Comparison of ENCODE assay signal across 11 cellular contexts in genomic region chr19:42111384-42111783, GRCh38. TPM values are rescaled to one million over a fixed set of nuclear protein-coding genes. Genes with fewer than 3 reads are reported as not detected.
A peak's percentile ranks its signal among the peaks of the same experiment; 100 is the strongest.
DNase-seq lines count a peak whose midpoint lies in the region; ATAC-seq, FAIRE-seq and TF ChIP-seq lines count a peak whose summit lies in the region.
"Had no signal": no experiment of that assay in that cellular context is flagged by ENCODE, and none has a peak within 500 bp of the region (broad histone marks: within the 10 kb centered on the region; RNA-seq: fewer than 3 reads in every experiment).

No MANE protein-coding gene starts in this region.

- peak overlapping the region; percentile 14 for H3K27ac Mint-ChIP-seq in CD4-positive, alpha-beta T cell
- peak overlapping the region; percentile 96 for H3K27ac Mint-ChIP-seq in HFFc6
- peak overlapping the region; percentile 50 for H3K27ac Mint-ChIP-seq in activated naive CD8-positive, alpha-beta T cell treated with anti-CD3 and anti-CD28 coated beads, Interleukin-2, amount 10 ng/mL, durations not matched to agents 7 days and 5 days
- H3K27ac Mint-ChIP-seq: brain had no signal

- H3K9ac ChIP-seq in keratinocyte (ENCODE audit: control insufficient read depth, extremely low read depth, insufficient read depth, low read length), result peak overlapping the region; percentile 72
- H3K9ac ChIP-seq: parathyroid adenoma had no signal

- no peak for TF ChIP-seq EP300 in gastroesophageal sphincter (IDR thresholded peaks at IDR 0.05)

- peaks cover 51% of the 10 kb centered on the region for H3K36me3 Mint-ChIP-seq in CD4-positive, alpha-beta T cell (ENCODE audit: low read depth)
- H3K36me3 Mint-ChIP-seq in HFFc6 (ENCODE audit: low read depth), result peaks cover 21% of the 10 kb centered on the region
- peaks cover 11% of the 10 kb centered on the region for H3K36me3 Mint-ChIP-seq in activated naive CD8-positive, alpha-beta T cell treated with anti-CD3 and anti-CD28 coated beads, Interleukin-2, amount 10 ng/mL, durations not matched to agents 7 days and 5 days

- H4K20me1 ChIP-seq in keratinocyte (ENCODE audit: control insufficient read depth, extremely low read depth, insufficient read depth, low read length), result no peaks in the 10 kb centered on the region

- dilution Hi-C loops in keratinocyte (cut with MboI; ENCODE audit: extremely low pct_ligation_motif_present, low sequenced_read_pairs), result no loop called here

- H3K9me3 ChIP-seq in CD4-positive, alpha-beta T cell (ENCODE audit: control insufficient read depth, low read length), result no peaks in the 10 kb centered on the region
- no peaks in the 10 kb centered on the region for H3K9me3 ChIP-seq in keratinocyte (ENCODE audit: control insufficient read depth, low read depth, low read length)
- no peaks in the 10 kb centered on the region for H3K9me3 ChIP-seq in gastroesophageal sphincter
- H3K9me3 ChIP-seq: gastrocnemius medialis had no signal

- H3K4me3 Mint-ChIP-seq in CD4-positive, alpha-beta T cell, result no peak overlapping the region
- H3K4me3 Mint-ChIP-seq in HFFc6, result peak overlapping the region; percentile 29
- H3K4me3 Mint-ChIP-seq in activated naive CD8-positive, alpha-beta T cell treated with anti-CD3 and anti-CD28 coated beads, Interleukin-2, amount 10 ng/mL, durations not matched to agents 7 days and 5 days, result no peak overlapping the region
- H3K4me3 Mint-ChIP-seq: brain had no signal

- no peaks in the 10 kb centered on the region for H3K79me2 ChIP-seq in keratinocyte (ENCODE audit: control insufficient read depth, insufficient read depth, low read length)
- H3K79me2 ChIP-seq: parathyroid adenoma had no signal

- no peaks in the 10 kb centered on the region for H3K27me3 Mint-ChIP-seq in CD4-positive, alpha-beta T cell
- peaks cover 4% of the 10 kb centered on the region for H3K27me3 Mint-ChIP-seq in HFFc6 (ENCODE audit: insufficient read depth)
- no peaks in the 10 kb centered on the region for H3K27me3 Mint-ChIP-seq in activated naive CD8-positive, alpha-beta T cell treated with anti-CD3 and anti-CD28 coated beads, Interleukin-2, amount 10 ng/mL, durations not matched to agents 7 days and 5 days

- H3K27ac ChIP-seq in CD4-positive, alpha-beta T cell (ENCODE audit: low read depth, low read length), result no peak overlapping the region
- H3K27ac ChIP-seq in keratinocyte (ENCODE audit: control insufficient read depth, insufficient read depth, low read length), result peak overlapping the region; percentile 99
- H3K27ac ChIP-seq in gastroesophageal sphincter, result no peak overlapping the region
- H3K27ac ChIP-seq: gastrocnemius medialis, parathyroid adenoma had no signal

- peak overlapping the region; percentile 66 for H3K4me2 ChIP-seq in keratinocyte (ENCODE audit: control insufficient read depth, extremely low read depth, insufficient read depth, low read depth, low read length)

- H3K36me3 ChIP-seq in keratinocyte (ENCODE audit: control insufficient read depth in 2 of 2, extremely low read depth in 1 of 2, insufficient read depth in 2 of 2, low read length in 2 of 2) (peaks cover 0 to 5% of the 10 kb centered on the region in 2 experiments), gastroesophageal sphincter (no peaks in the 10 kb centered on the region)
- H3K36me3 ChIP-seq: gastrocnemius medialis had no signal

- peak; percentile 90 for FAIRE-seq in keratinocyte (lab: Jason Lieb, UNC)

- no peak for DNase-seq in CD4-positive, alpha-beta T cell
- DNase-seq in HFFc6 (peak; percentile 73), keratinocyte (ENCODE audit: low read depth, low spot score) (peak; percentile 66), dedifferentiated amniotic fluid mesenchymal stem cell (ENCODE audit: extremely low spot score) (no peak), CD1c-positive myeloid dendritic cell (ENCODE audit: extremely low spot score) (no peak), T-helper 1 cell (no peak)
- no peak for DNase-seq in activated naive CD8-positive, alpha-beta T cell treated with anti-CD3 and anti-CD28 coated beads, Interleukin-2, amount 10 ng/mL, durations not matched to agents 7 days and 5 days
- DNase-seq: gastrocnemius medialis had no signal

- H3K27me3 ChIP-seq in CD4-positive, alpha-beta T cell (ENCODE audit: control insufficient read depth, insufficient read depth, low read length), result no peaks in the 10 kb centered on the region
- H3K27me3 ChIP-seq in keratinocyte (ENCODE audit: control insufficient read depth, extremely low read depth, insufficient read depth, low read length) (no peaks in the 10 kb centered on the region), gastroesophageal sphincter (peaks cover 35% of the 10 kb centered on the region)

- CTCF ChIA-PET in CD4-positive, alpha-beta T cell (lab: Charles Lee), result interaction anchor here (1.0 to 1.7 kb wide), 3 partner anchors 66 to 329 kb away, joined by 3 read pairs; no protein-coding TSS in a partner anchor

- H2AFZ ChIP-seq in keratinocyte (ENCODE audit: control insufficient read depth, low read length), result no peak overlapping the region
- H2AFZ ChIP-seq: parathyroid adenoma had no signal

- no peak for TF ChIP-seq CTCF in CD4-positive, alpha-beta T cell (IDR thresholded peaks at IDR 0.05)
- TF ChIP-seq CTCF in HFFc6 (IDR thresholded peaks at IDR 0.05) (no peak), keratinocyte (optimal IDR thresholded peaks at IDR 0.05 in 1 of 3, IDR thresholded peaks at IDR 0.05 in 1 of 3, conservative IDR thresholded peaks at IDR 0.05 in 1 of 3; ENCODE audit: extremely low read depth in 1 of 3, insufficient read depth in 2 of 3, low read length in 3 of 3) (no peak), gastroesophageal sphincter (IDR thresholded peaks at IDR 0.05) (no peak)

- H3K9me3 Mint-ChIP-seq in CD4-positive, alpha-beta T cell, result no peaks in the 10 kb centered on the region
- no peaks in the 10 kb centered on the region for H3K9me3 Mint-ChIP-seq in HFFc6
- no peaks in the 10 kb centered on the region for H3K9me3 Mint-ChIP-seq in activated naive CD8-positive, alpha-beta T cell treated with anti-CD3 and anti-CD28 coated beads, Interleukin-2, amount 10 ng/mL, durations not matched to agents 7 days and 5 days

- no peaks in the 10 kb centered on the region for H3K9me1 ChIP-seq in keratinocyte (ENCODE audit: control insufficient read depth, extremely low read depth, insufficient read depth, low read length)

- 67 to 90% methylated on average over 1 of the region's 1 CpG for WGBS in gastroesophageal sphincter (ENCODE audit: low coverage in 1 of 2), 2 donors

- peak overlapping the region in 2 of 3 experiments; percentile 20 to 30 for H3K4me3 ChIP-seq in keratinocyte (ENCODE audit: control insufficient read depth in 2 of 3, extremely low read depth in 1 of 3, insufficient read depth in 2 of 3, low read depth in 1 of 3, low read length in 3 of 3)
- H3K4me3 ChIP-seq in gastroesophageal sphincter, result no peak overlapping the region
- H3K4me3 ChIP-seq: gastrocnemius medialis had no signal

- TF ChIP-seq POLR2A in gastroesophageal sphincter (IDR thresholded peaks at IDR 0.05), result no peak

- POLR2A ChIA-PET in CD4-positive, alpha-beta T cell (lab: Charles Lee), result interaction anchor here (1.4 kb wide), 1 partner anchor 131 kb away, joined by 3 read pairs; the partner anchor contains the start of gene GSK3A
- POLR2A ChIA-PET in activated naive CD8-positive, alpha-beta T cell treated with anti-CD3 and anti-CD28 coated beads, Interleukin-2, amount 10 ng/mL, durations not matched to agents 7 days and 5 days (lab: Charles Lee), result interaction anchor here (0.7 kb wide), 2 partner anchors 12 to 115 kb away, joined by 3 read pairs; no protein-coding TSS in a partner anchor

- H3K4me1 ChIP-seq in keratinocyte (ENCODE audit: control insufficient read depth, extremely low read depth, insufficient read depth, low read length), result peaks cover 52% of the 10 kb centered on the region
- H3K4me1 ChIP-seq in gastroesophageal sphincter, result peaks cover 0 to 14% (median 3%) of the 10 kb centered on the region in 3 donors
- H3K4me1 ChIP-seq: gastrocnemius medialis had no signal

- intact Hi-C loops in CD4-positive, alpha-beta T cell (cut with DNase I, micrococcal nuclease), result loop anchor here in 1 of 2 experiments (10.0 kb wide), 1 partner anchor 293 kb away; no protein-coding TSS in a partner anchor

- ATAC-seq in CD4-positive, alpha-beta T cell (ENCODE audit: poor library complexity), result no peak
- ATAC-seq in activated naive CD8-positive, alpha-beta T cell treated with anti-CD3 and anti-CD28 coated beads, Interleukin-2, amount 10 ng/mL, durations not matched to agents 7 days and 5 days (ENCODE audit: low read depth), result no peak
- no peak for ATAC-seq in gastroesophageal sphincter
- ATAC-seq: gastrocnemius medialis had no signal

- peaks cover 10% of the 10 kb centered on the region for H3K4me1 Mint-ChIP-seq in CD4-positive, alpha-beta T cell (ENCODE audit: low read depth)
- H3K4me1 Mint-ChIP-seq in HFFc6 (ENCODE audit: low read depth), result peaks cover 72% of the 10 kb centered on the region
- H3K4me1 Mint-ChIP-seq in activated naive CD8-positive, alpha-beta T cell treated with anti-CD3 and anti-CD28 coated beads, Interleukin-2, amount 10 ng/mL, durations not matched to agents 7 days and 5 days, result peaks cover 29% of the 10 kb centered on the region

RNA-seq across cellular contexts. Expression of gene POU2F2, which starts 20.9 kb away (rescaled TPM):
- total RNA-seq in CD4-positive, alpha-beta T cell, result 10 to 100 TPM; 18.6 to 19.9 TPM
- total RNA-seq in HFFc6 (2021; fragmentation: NEBNext Ultra II Directional; extraction: Animal tissue kit (Norgen Biotek cat#: 25700)), result 10 to 100 TPM in 1 of 6 experiments, 1 to 10 TPM in 5; 6.4 to 11.0 (median 7.8) TPM
- 10 to 100 TPM; 33.0 to 33.9 TPM for total RNA-seq in activated naive CD8-positive, alpha-beta T cell treated with anti-CD3 and anti-CD28 coated beads, Interleukin-2, amount 10 ng/mL, durations not matched to agents 7 days and 5 days
- 7.0 to 9.6 TPM (median 7.1 TPM) in 3 replicates for polyA plus RNA-seq in keratinocyte
- polyA plus RNA-seq in keratinocyte (2011; ENCODE audit: low read depth), result 1.2 TPM
- 4.2 and 6.7 TPM in 2 replicates for polyA plus RNA-seq in keratinocyte (2011; cell fraction: cytosol; rRNA removed)
- 22.1 and 33.4 TPM in 2 replicates for polyA plus RNA-seq in keratinocyte (2011; cell fraction: nucleus; rRNA removed)
- polyA plus RNA-seq in keratinocyte (2012; ENCODE audit: low replicate concordance), result 3.1 and 15.9 TPM in 2 replicates
- 3.4 to 4.3 TPM (median 3.4 TPM) in 3 replicates for polyA minus RNA-seq in keratinocyte
- 4.2 TPM for polyA minus RNA-seq in keratinocyte (2011; cell fraction: cytosol; rRNA and poly(A)+ RNA removed)
- 8.4 and 10.5 TPM in 2 replicates for polyA minus RNA-seq in keratinocyte (2011; cell fraction: nucleus; rRNA and poly(A)+ RNA removed)
- total RNA-seq in gastroesophageal sphincter, result 1 to 10 TPM in 3 of 4 donors, under 1 TPM in 1; 0.93 to 1.8 (median 1.5) TPM

RNA-seq across cellular contexts. Expression of gene ZNF574, which starts 35.4 kb away (rescaled TPM):
- total RNA-seq in CD4-positive, alpha-beta T cell, result 10 to 100 TPM; 21.5 to 24.0 TPM
- 10 to 100 TPM; 14.0 to 16.5 (median 15.1) TPM for total RNA-seq in HFFc6 (2021; fragmentation: NEBNext Ultra II Directional; extraction: Animal tissue kit (Norgen Biotek cat#: 25700))
- 10 to 100 TPM; 17.6 to 18.9 TPM for total RNA-seq in activated naive CD8-positive, alpha-beta T cell treated with anti-CD3 and anti-CD28 coated beads, Interleukin-2, amount 10 ng/mL, durations not matched to agents 7 days and 5 days
- 6.8 to 14.7 TPM (median 13.1 TPM) in 3 replicates for polyA plus RNA-seq in keratinocyte
- polyA plus RNA-seq in keratinocyte (2011; ENCODE audit: low read depth), result 3.3 TPM
- polyA plus RNA-seq in keratinocyte (2011; cell fraction: cytosol; rRNA removed), result 6.3 and 11.4 TPM in 2 replicates
- polyA plus RNA-seq in keratinocyte (2011; cell fraction: nucleus; rRNA removed), result 12.9 and 21.1 TPM in 2 replicates
- polyA plus RNA-seq in keratinocyte (2012; ENCODE audit: low replicate concordance), result 10.4 and 16.0 TPM in 2 replicates
- polyA minus RNA-seq in keratinocyte, result 22.3 to 69.2 TPM (median 36.5 TPM) in 3 replicates
- polyA minus RNA-seq in keratinocyte (2011; cell fraction: cytosol; rRNA and poly(A)+ RNA removed), result 48.3 TPM
- 34.5 and 36.4 TPM in 2 replicates for polyA minus RNA-seq in keratinocyte (2011; cell fraction: nucleus; rRNA and poly(A)+ RNA removed)
- 10 to 100 TPM; 14.4 to 25.3 (median 17.1) TPM for total RNA-seq in gastroesophageal sphincter

RNA-seq across cellular contexts. Expression of gene GRIK5, which starts 41.4 kb away (rescaled TPM):
- under 1 TPM; 0.66 to 0.75 TPM for total RNA-seq in CD4-positive, alpha-beta T cell
- total RNA-seq in HFFc6 (2021; fragmentation: NEBNext Ultra II Directional; extraction: Animal tissue kit (Norgen Biotek cat#: 25700)), result under 1 TPM in 5 of 6 experiments, not detected in 1; 0.07 to 0.19 (median 0.13) TPM
- total RNA-seq in activated naive CD8-positive, alpha-beta T cell treated with anti-CD3 and anti-CD28 coated beads, Interleukin-2, amount 10 ng/mL, durations not matched to agents 7 days and 5 days, result under 1 TPM; 0.44 to 0.79 TPM
- polyA plus RNA-seq in keratinocyte, result 0.06 to 0.44 TPM (median 0.17 TPM) in 3 replicates
- not detected for polyA plus RNA-seq in keratinocyte (2011; ENCODE audit: low read depth)
- 0.02 and 0.19 TPM in 2 replicates for polyA plus RNA-seq in keratinocyte (2011; cell fraction: cytosol; rRNA removed)
- polyA plus RNA-seq in keratinocyte (2011; cell fraction: nucleus; rRNA removed), result 0.64 and 0.84 TPM in 2 replicates
- polyA plus RNA-seq in keratinocyte (2012; ENCODE audit: low replicate concordance), result 0.06 and 0.55 TPM in 2 replicates
- 0.03 to 0.10 TPM in 2 of 3 replicates, not detected in the other for polyA minus RNA-seq in keratinocyte
- polyA minus RNA-seq in keratinocyte (2011; cell fraction: cytosol; rRNA and poly(A)+ RNA removed), result not detected
- polyA minus RNA-seq in keratinocyte (2011; cell fraction: nucleus; rRNA and poly(A)+ RNA removed), result 0.23 and 0.32 TPM in 2 replicates
- total RNA-seq in gastroesophageal sphincter, result 10 to 100 TPM in 3 of 4 donors, 1 to 10 TPM in 1; 7.0 to 23.4 (median 12.3) TPM

Comparison
In these comparisons a context has a peak if more than half of its experiments do, and no peak if none do; other contexts are left out.
1. DNase-seq: peak in HFFc6 (single experiment) and keratinocyte (single experiment); none in CD4-positive, alpha-beta T cell (0 of 10), activated naive CD8-positive, alpha-beta T cell treated with anti-CD3 and anti-CD28 coated beads, Interleukin-2, amount 10 ng/mL, durations not matched to agents 7 days and 5 days (single experiment), dedifferentiated amniotic fluid mesenchymal stem cell (single experiment), CD1c-positive myeloid dendritic cell (single experiment) and T-helper 1 cell (0 of 5).
2. H3K27ac Mint-ChIP-seq: peak in every context shown above with its lines; median percentile 96 in HFFc6; 50 in activated naive CD8-positive, alpha-beta T cell treated with anti-CD3 and anti-CD28 coated beads, Interleukin-2, amount 10 ng/mL, durations not matched to agents 7 days and 5 days; 14 in CD4-positive, alpha-beta T cell.
3. H3K4me3 ChIP-seq: peak in keratinocyte (2 of 3); none in gastroesophageal sphincter (0 of 2).
4. RNA of gene GRIK5, which starts 41.4 kb away (total RNA-seq): 7.0 to 23.4 TPM in gastroesophageal sphincter; 0.44 to 0.79 TPM in activated naive CD8-positive, alpha-beta T cell treated with anti-CD3 and anti-CD28 coated beads, Interleukin-2, amount 10 ng/mL, durations not matched to agents 7 days and 5 days, 0.66 to 0.75 TPM in CD4-positive, alpha-beta T cell and 0.07 to 0.19 TPM in HFFc6; every median in the first group is over 4 times any median in the second.